ENCODE assay signal across 10 cellular contexts in genomic region chr16:77833906-77834599, GRCh38.
DNase-seq lines count a peak whose midpoint lies in the region; FAIRE-seq and TF ChIP-seq lines count a peak whose summit lies in the region.
"Had no signal": no experiment of that assay in that cellular context is flagged by ENCODE, and none has a peak within 500 bp of the region (broad histone marks: within the 10 kb centered on the region; RNA-seq: fewer than 3 reads in every experiment).

No MANE protein-coding gene starts in this region.

- in situ Hi-C loops in astrocyte of the cerebellum (cut with HindIII; ENCODE audit: low sequenced_read_pairs) = loop anchor here (5.0 kb wide), 1 partner anchor 37 kb away; no protein-coding TSS in a partner anchor

- peak; percentile 65 for DNase-seq in HPDE6-E6E7 (ENCODE audit: extremely low spot score)
- peak; percentile 86 for DNase-seq in astrocyte of the cerebellum (ENCODE audit: low read depth)
- DNase-seq in iPS DF 19.7 (ENCODE audit: low read depth, low spot score) = peak; percentile 86
- peak; percentile 85 for DNase-seq in urothelium cell line (ENCODE audit: low spot score)
- DNase-seq in NCI-H2196 (lab: John Stamatoyannopoulos, UW; ENCODE audit: unreplicated experiment) = no peak
- DNase-seq in nucleus accumbens (lab: John Stamatoyannopoulos, UW) = no peak
- DNase-seq in GF-D8 (lab: John Stamatoyannopoulos, UW) = no peak
- DNase-seq: activated CD4-positive, alpha-beta T cell treated with anti-CD3 and anti-CD28 coated beads, Interleukin-2, amount 10 ng/mL, durations not matched to agents 24 days and 14 days; NCI-H1048; OCI-M1 had no signal

- H3K4me3 ChIP-seq in astrocyte of the cerebellum (ENCODE audit: low read depth, low read length) = no peak overlapping the region

- peak; percentile 69 for FAIRE-seq in urothelium cell line (lab: Jason Lieb, UNC)

- TF ChIP-seq CTCF in astrocyte of the cerebellum (IDR thresholded peaks at IDR 0.05; ENCODE audit: low read depth, low read length, missing control alignments) = no peak

Comparison
In these comparisons a context has a peak if more than half of its experiments do, and no peak if none do; other contexts are left out.
1. DNase-seq: peak in HPDE6-E6E7 (single experiment), astrocyte of the cerebellum (single experiment), iPS DF 19.7 (single experiment) and urothelium cell line (single experiment); none in NCI-H2196 (single experiment), nucleus accumbens (0 of 56) and GF-D8 (single experiment).